ENCODE assay signal across 11 cellular contexts in genomic region chrX:115268421-115268820, GRCh38. TPM values are rescaled to one million over a fixed set of nuclear protein-coding genes. Genes with fewer than 3 reads are reported as not detected.
DNase-seq lines count a peak whose midpoint lies in the region; ATAC-seq and TF ChIP-seq lines count a peak whose summit lies in the region.
"Had no signal": no experiment of that assay in that cellular context is flagged by ENCODE, and none has a peak within 500 bp of the region (broad histone marks: within the 10 kb centered on the region; RNA-seq: fewer than 3 reads in every experiment).

No MANE protein-coding gene starts in this region.

- no peak for DNase-seq in AG09319 (ENCODE audit: extremely low read depth, low read depth)
- no peak for DNase-seq in PC-9
- DNase-seq in glutamatergic neuron = no peak
- DNase-seq in testis = no peak
- DNase-seq: heart left ventricle, ovary had no signal

- WGBS in testis, 2 donors = 65 to 77% methylated on average over 3 of the region's 3 CpGs

- H3K36me3 ChIP-seq in PC-9 (ENCODE audit: low read depth) (no peaks in the 10 kb centered on the region), testis (ENCODE audit: low read depth, missing control alignments) (no peaks in the 10 kb centered on the region)
- H3K36me3 ChIP-seq: heart left ventricle, ovary had no signal

- no peaks in the 10 kb centered on the region for H4K20me1 ChIP-seq in PC-9 (ENCODE audit: insufficient read depth)

- BruUV-seq in PC-9 (replicated peaks; lab: Mats Ljungman, UMichigan) = no TSS peak

- H3K27ac ChIP-seq in PC-9 (no peak overlapping the region), testis (no peak overlapping the region)
- H3K27ac ChIP-seq: heart left ventricle, ovary had no signal

- H3K36me3 Mint-ChIP-seq in glutamatergic neuron (ENCODE audit: unreplicated experiment) = no peaks in the 10 kb centered on the region

- no peak overlapping the region for H3K4me2 ChIP-seq in PC-9

- H3K4me1 ChIP-seq in PC-9 (replicated peaks; ENCODE audit: insufficient read depth) (no peaks in the 10 kb centered on the region), testis (no peaks in the 10 kb centered on the region)
- H3K4me1 ChIP-seq: heart left ventricle had no signal

- no peak overlapping the region for H3K27ac Mint-ChIP-seq in glutamatergic neuron (ENCODE audit: unreplicated experiment)

- POLR2A ChIA-PET in PC-9 (lab: Charles Lee; ENCODE audit: unreplicated experiment) = no interaction called here

- no peaks in the 10 kb centered on the region for H3K27me3 Mint-ChIP-seq in glutamatergic neuron (ENCODE audit: unreplicated experiment)

- H3K9me3 ChIP-seq in PC-9 (ENCODE audit: insufficient read depth, low read depth) = no peaks in the 10 kb centered on the region
- no peaks in the 10 kb centered on the region for H3K9me3 ChIP-seq in testis
- H3K9me3 ChIP-seq: heart left ventricle, ovary had no signal

- H3K9me2 ChIP-seq in PC-9 (ENCODE audit: insufficient read depth) = no peaks in the 10 kb centered on the region; the same call in 1 of the 2 replicates

- no peak for TF ChIP-seq POLR2A in testis (IDR thresholded peaks at IDR 0.05)

- H3K79me2 ChIP-seq in PC-9 (ENCODE audit: low read depth) = no peaks in the 10 kb centered on the region

- H3K27me3 ChIP-seq in PC-9 (ENCODE audit: insufficient read depth, low read depth) (no peaks in the 10 kb centered on the region), testis (no peaks in the 10 kb centered on the region)
- H3K27me3 ChIP-seq: ovary had no signal

- no peaks in the 10 kb centered on the region for H3F3A ChIP-seq in PC-9 (ENCODE audit: insufficient read depth, low read depth)

- H3K9me3 Mint-ChIP-seq in glutamatergic neuron (ENCODE audit: unreplicated experiment) = no peaks in the 10 kb centered on the region

- no peak overlapping the region for H2AFZ ChIP-seq in PC-9

- ATAC-seq in GM19463 (IDR thresholded peaks at IDR 0.05; ENCODE audit: unreplicated experiment) (peak; percentile 53), HG02610 (IDR thresholded peaks at IDR 0.05; ENCODE audit: unreplicated experiment) (no peak), HG02973 (IDR thresholded peaks at IDR 0.05; ENCODE audit: unreplicated experiment) (no peak), HG03432 (IDR thresholded peaks at IDR 0.05; ENCODE audit: unreplicated experiment) (no peak)
- ATAC-seq: heart left ventricle had no signal

- CTCF ChIA-PET in PC-9 (lab: Charles Lee) = no interaction called here

- intact Hi-C loops in PC-9 (cut with micrococcal nuclease; ENCODE audit: unreplicated experiment) = no loop called here
- intact Hi-C loops in testis (cut with DNase I; ENCODE audit: low total_unique reads) = no loop called here

- H3K4me3 Mint-ChIP-seq in glutamatergic neuron (ENCODE audit: unreplicated experiment) = no peak overlapping the region

- H3K4me1 Mint-ChIP-seq in glutamatergic neuron (ENCODE audit: low read depth, unreplicated experiment) = peaks cover 2% of the 10 kb centered on the region

- TF ChIP-seq CTCF in AG09319 (IDR thresholded peaks at IDR 0.05; ENCODE audit: low read depth, low read length) (peak; percentile 24), PC-9 (conservative IDR thresholded peaks at IDR 0.05) (peak; percentile 49; the same call in 1 of the 2 replicates), glutamatergic neuron (IDR thresholded peaks at IDR 0.05; ENCODE audit: partially characterized antibody, unreplicated experiment) (peak; percentile 53), testis (IDR thresholded peaks at IDR 0.05) (peak in 1 of 3 experiments; percentile 8)

- H3K4me3 ChIP-seq in PC-9 = no peak overlapping the region
- H3K4me3 ChIP-seq in testis = no peak overlapping the region
- H3K4me3 ChIP-seq: heart left ventricle, ovary had no signal

RNA-seq across cellular contexts. Expression of gene LUZP4, which starts 21.1 kb away (rescaled TPM):
- total RNA-seq in PC-9 (2021) (not detected in 2 replicates), glutamatergic neuron (ENCODE audit: unreplicated experiment) (not detected), testis (10 to 100 TPM in 1 of 2 donors, 1 to 10 TPM in 1; 9.4 to 13.7 TPM)
- 11.2 TPM for polyA plus RNA-seq in testis (ENCODE audit: insufficient read depth, low read depth, low replicate concordance)
- total RNA-seq: heart left ventricle, ovary had no signal
- polyA plus RNA-seq: adipose tissue, heart left ventricle, ovary had no signal

RNA-seq across cellular contexts. Expression of gene LRCH2, which starts 34.5 kb away (rescaled TPM):
- total RNA-seq in PC-9 (2021) (not detected in 2 replicates), glutamatergic neuron (ENCODE audit: unreplicated experiment) (24.2 TPM), testis (1 to 10 TPM; 3.8 to 5.4 TPM)
- polyA plus RNA-seq in testis (ENCODE audit: insufficient read depth, low read depth, low replicate concordance) = 2.4 TPM

Comparison
In these comparisons a context has a peak if more than half of its experiments do, and no peak if none do; other contexts are left out.
1. RNA of gene LUZP4, which starts 21.1 kb away (total RNA-seq): 9.4 to 13.7 TPM in testis; not detected in PC-9 and not detected in glutamatergic neuron (single experiment); every median in the first group is over 10 times any median in the second.